In the genomic region with DNA sequence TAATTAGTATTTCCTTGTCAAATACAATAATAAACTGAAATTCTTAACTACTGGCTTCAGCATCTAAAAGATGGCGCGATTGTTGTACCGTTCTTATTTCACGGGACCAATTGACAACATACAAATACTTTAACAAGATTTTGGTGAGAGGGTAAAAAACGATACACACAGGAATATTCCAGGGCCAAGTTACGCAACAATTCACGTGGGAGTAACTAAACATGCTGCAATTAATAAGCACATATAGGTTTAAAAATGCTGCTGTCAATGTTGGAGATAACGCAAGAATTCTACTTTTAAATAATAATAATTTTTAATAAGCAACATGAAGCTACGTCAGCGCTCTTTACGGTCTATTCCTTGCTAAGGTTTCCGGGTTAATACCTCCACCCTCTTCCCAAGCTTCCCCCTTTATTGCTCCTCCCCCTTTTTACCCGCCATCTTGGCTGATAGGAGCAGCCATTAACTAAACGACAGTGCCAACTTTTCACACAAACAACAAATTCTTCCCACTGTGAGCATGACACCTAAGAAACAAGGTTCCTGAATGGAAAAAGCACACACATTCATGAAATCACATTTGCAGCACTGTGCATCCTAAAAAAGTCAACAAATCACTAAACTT, we compare ENCODE assay signal across 8 cellular contexts. TPM values are rescaled to one million over a fixed set of nuclear protein-coding genes. Genes with fewer than 3 reads are reported as not detected.
DNase-seq lines count a peak whose midpoint lies in the region; TF ChIP-seq lines count a peak whose summit lies in the region.

No MANE protein-coding gene starts in this region.

- H3K9me2 ChIP-seq in OCI-LY7 (ENCODE audit: insufficient read depth, low read length) = no peaks in the 10 kb centered on the region

- peak overlapping the region; percentile 79 for H3K27ac ChIP-seq in OCI-LY7 (ENCODE audit: low read depth, low read length, poor library complexity, severe bottlenecking)

- peak overlapping the region; percentile 83 for H3K4me3 ChIP-seq in OCI-LY7 (ENCODE audit: low read depth, low read length, poor library complexity, severe bottlenecking)

- H3K9me3 ChIP-seq in OCI-LY7 (ENCODE audit: low read length) = no peaks in the 10 kb centered on the region

- POLR2A ChIA-PET in OCI-LY7 (lab: Charles Lee) = interaction anchor here (0.7 to 1.1 kb wide), 2 partner anchors 25 to 36 kb away, joined by 3 read pairs; no protein-coding TSS in a partner anchor

- peaks cover 65% of the 10 kb centered on the region for H3K79me2 ChIP-seq in OCI-LY7 (ENCODE audit: insufficient read depth, low read depth, low read length)

- intact Hi-C loops in OCI-LY7 (cut with micrococcal nuclease; ENCODE audit: unreplicated experiment) = loop anchor here (10.0 kb wide), 1 partner anchor 113 kb away; no protein-coding TSS in a partner anchor

- H4K20me1 ChIP-seq in OCI-LY7 (ENCODE audit: insufficient read depth, low read length) = no peaks in the 10 kb centered on the region

- H3K4me2 ChIP-seq in OCI-LY7 (ENCODE audit: low read length) = peak overlapping the region; percentile 79

- peak overlapping the region; percentile 80; the same call in 1 of the 2 replicates for H2AFZ ChIP-seq in OCI-LY7 (ENCODE audit: low read length)

- TSS peak; percentile 62 for BruUV-seq in OCI-LY7 (replicated peaks; lab: Mats Ljungman, UMichigan)

- H3K4me1 ChIP-seq in OCI-LY7 (ENCODE audit: insufficient read depth, low read length, poor library complexity, severe bottlenecking) = peaks cover 12% of the 10 kb centered on the region

- H3K36me3 ChIP-seq in OCI-LY7 (ENCODE audit: insufficient read depth, low read length) = peaks cover 43% of the 10 kb centered on the region

- CTCF ChIA-PET in OCI-LY7 (lab: Charles Lee; ENCODE audit: unreplicated experiment) = no interaction called here

- DNase-seq in NCI-H1092 treated with DMSO at 0.1 percent for 48 hours (lab: John Stamatoyannopoulos, UW) = peak; percentile 42
- no peak for DNase-seq in NCI-H1092 (lab: John Stamatoyannopoulos, UW)
- peak; percentile 70 for DNase-seq in OCI-LY7 (ENCODE audit: low spot score)
- DNase-seq in effector CD8-positive, alpha-beta T cell (lab: John Stamatoyannopoulos, UW) = peak; percentile 22
- DNase-seq in occipital lobe (lab: John Stamatoyannopoulos, UW) = peak; percentile 1
- DNase-seq in ACHN = no peak
- no peak for DNase-seq in DMS53 treated with DMSO at 0.1 percent for 48 hours (lab: John Stamatoyannopoulos, UW; ENCODE audit: unreplicated experiment)
- no peak for DNase-seq in SHP77 treated with DMSO at 0.1 percent for 48 hours (lab: John Stamatoyannopoulos, UW)

- no peak for TF ChIP-seq CTCF in OCI-LY7 (conservative IDR thresholded peaks at IDR 0.05; ENCODE audit: low read length)

- in situ Hi-C loops in ACHN (cut with HindIII; ENCODE audit: low pct_ligation_motif_present, low pct_unique_long_range_greater_than_20kb, low sequenced_read_pairs) = no loop called here

RNA-seq across cellular contexts. Expression of gene UTY, which starts 1.6 kb away (rescaled TPM):
- 28.9 and 35.8 TPM in 2 replicates for total RNA-seq in OCI-LY7 (2014; rRNA removed; shearing (Covaris generic))
- 36.7 and 39.2 TPM in 2 replicates for total RNA-seq in OCI-LY7 (2022)
- total RNA-seq in occipital lobe = not detected

Comparison
In these comparisons a context has a peak if more than half of its experiments do, and no peak if none do; other contexts are left out.
1. DNase-seq: peak in NCI-H1092 treated with DMSO at 0.1 percent for 48 hours (single experiment), OCI-LY7 (single experiment), effector CD8-positive, alpha-beta T cell (single experiment) and occipital lobe (single experiment); none in NCI-H1092 (single experiment), ACHN (single experiment), DMS53 treated with DMSO at 0.1 percent for 48 hours (single experiment) and SHP77 treated with DMSO at 0.1 percent for 48 hours (single experiment).